In the genomic region with DNA sequence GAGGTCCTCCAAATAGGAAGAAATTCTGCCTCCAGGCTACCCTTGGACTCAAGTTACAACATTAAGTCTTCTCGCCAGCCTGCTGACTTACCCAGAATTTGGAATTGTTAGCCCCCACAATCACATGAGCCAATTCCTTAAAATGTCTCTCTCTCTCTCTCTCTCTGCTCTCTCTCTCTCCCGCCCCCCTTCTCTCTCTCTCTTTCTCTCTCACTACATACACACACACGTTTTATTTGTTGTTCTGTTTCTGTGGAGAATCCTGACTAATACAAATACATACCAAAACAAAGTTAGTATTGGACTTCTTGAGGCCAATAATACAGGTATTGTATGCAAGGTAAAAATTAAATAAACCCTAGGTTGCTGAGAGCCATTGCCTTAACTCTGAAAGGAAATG, we compare ENCODE assay signal across 1 cellular context.
TF ChIP-seq lines count a peak whose summit lies in the region.

No MANE protein-coding gene starts in this region.

TF ChIP-seq in HEK293, 187 proteins besides CTCF, POLR2A, EP300 and RAD21 (continued from another document):
- TF ChIP-seq, protein P1, sequence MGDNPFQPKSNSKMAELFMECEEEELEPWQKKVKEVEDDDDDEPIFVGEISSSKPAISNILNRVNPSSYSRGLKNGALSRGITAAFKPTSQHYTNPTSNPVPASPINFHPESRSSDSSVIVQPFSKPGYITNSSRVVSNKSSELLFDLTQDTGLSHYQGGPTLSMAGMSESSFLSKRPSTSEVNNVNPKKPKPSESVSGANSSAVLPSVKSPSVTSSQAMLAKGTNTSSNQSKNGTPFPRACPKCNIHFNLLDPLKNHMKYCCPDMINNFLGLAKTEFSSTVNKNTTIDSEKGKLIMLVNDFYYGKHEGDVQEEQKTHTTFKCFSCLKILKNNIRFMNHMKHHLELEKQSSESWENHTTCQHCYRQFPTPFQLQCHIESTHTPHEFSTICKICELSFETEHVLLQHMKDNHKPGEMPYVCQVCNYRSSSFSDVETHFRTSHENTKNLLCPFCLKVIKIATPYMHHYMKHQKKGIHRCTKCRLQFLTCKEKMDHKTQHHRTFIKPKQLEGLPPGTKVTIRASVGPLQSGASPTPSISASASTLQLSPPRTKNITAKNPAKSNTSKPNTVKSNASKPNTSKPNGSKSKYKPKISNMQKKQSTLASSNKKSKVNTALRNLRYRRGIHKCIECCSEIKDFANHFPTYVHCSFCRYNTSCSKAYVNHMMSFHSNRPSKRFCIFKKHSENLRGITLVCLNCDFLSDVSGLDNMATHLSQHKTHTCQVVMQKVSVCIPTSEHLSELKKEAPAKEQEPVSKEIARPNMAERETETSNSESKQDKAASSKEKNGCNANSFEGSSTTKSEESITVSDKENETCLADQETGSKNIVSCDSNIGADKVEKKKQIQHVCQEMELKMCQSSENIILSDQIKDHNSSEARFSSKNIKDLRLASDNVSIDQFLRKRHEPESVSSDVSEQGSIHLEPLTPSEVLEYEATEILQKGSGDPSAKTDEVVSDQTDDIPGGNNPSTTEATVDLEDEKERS (tag by site-specific recombination; IDR thresholded peaks at IDR 0.05), result no peak
- TF ChIP-seq ZNF211 (tag by site-specific recombination; IDR thresholded peaks at IDR 0.05; ENCODE audit: low read depth) (no peak), ZNF433 (tag by site-specific recombination; IDR thresholded peaks at IDR 0.05; ENCODE audit: low read depth) (no peak), ZBTB17 (tag by site-specific recombination; IDR thresholded peaks at IDR 0.05) (no peak), ZNF155 (tag by site-specific recombination; IDR thresholded peaks at IDR 0.05) (no peak), ZNF521 (tag by site-specific recombination; IDR thresholded peaks at IDR 0.05) (no peak)
- TF ChIP-seq, protein P2, sequence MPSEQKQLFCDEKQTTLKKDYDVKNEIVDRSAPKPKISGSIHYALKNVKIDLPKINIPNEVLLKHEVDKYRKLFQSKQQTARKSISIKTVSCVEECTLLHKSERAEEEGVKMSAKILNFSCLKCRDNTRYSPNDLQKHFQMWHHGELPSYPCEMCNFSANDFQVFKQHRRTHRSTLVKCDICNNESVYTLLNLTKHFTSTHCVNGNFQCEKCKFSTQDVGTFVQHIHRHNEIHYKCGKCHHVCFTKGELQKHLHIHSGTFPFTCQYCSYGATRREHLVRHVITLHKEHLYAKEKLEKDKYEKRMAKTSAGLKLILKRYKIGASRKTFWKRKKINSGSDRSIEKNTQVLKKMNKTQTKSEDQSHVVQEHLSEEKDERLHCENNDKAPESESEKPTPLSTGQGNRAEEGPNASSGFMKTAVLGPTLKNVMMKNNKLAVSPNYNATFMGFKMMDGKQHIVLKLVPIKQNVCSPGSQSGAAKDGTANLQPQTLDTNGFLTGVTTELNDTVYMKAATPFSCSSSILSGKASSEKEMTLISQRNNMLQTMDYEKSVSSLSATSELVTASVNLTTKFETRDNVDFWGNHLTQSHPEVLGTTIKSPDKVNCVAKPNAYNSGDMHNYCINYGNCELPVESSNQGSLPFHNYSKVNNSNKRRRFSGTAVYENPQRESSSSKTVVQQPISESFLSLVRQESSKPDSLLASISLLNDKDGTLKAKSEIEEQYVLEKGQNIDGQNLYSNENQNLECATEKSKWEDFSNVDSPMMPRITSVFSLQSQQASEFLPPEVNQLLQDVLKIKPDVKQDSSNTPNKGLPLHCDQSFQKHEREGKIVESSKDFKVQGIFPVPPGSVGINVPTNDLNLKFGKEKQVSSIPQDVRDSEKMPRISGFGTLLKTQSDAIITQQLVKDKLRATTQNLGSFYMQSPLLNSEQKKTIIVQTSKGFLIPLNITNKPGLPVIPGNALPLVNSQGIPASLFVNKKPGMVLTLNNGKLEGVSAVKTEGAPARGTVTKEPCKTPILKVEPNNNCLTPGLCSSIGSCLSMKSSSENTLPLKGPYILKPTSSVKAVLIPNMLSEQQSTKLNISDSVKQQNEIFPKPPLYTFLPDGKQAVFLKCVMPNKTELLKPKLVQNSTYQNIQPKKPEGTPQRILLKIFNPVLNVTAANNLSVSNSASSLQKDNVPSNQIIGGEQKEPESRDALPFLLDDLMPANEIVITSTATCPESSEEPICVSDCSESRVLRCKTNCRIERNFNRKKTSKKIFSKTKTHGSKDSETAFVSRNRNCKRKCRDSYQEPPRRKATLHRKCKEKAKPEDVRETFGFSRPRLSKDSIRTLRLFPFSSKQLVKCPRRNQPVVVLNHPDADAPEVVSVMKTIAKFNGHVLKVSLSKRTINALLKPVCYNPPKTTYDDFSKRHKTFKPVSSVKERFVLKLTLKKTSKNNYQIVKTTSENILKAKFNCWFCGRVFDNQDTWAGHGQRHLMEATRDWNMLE (tag by site-specific recombination; conservative IDR thresholded peaks at IDR 0.05; ENCODE audit: low read depth), result no peak
- TF ChIP-seq, protein P3, sequence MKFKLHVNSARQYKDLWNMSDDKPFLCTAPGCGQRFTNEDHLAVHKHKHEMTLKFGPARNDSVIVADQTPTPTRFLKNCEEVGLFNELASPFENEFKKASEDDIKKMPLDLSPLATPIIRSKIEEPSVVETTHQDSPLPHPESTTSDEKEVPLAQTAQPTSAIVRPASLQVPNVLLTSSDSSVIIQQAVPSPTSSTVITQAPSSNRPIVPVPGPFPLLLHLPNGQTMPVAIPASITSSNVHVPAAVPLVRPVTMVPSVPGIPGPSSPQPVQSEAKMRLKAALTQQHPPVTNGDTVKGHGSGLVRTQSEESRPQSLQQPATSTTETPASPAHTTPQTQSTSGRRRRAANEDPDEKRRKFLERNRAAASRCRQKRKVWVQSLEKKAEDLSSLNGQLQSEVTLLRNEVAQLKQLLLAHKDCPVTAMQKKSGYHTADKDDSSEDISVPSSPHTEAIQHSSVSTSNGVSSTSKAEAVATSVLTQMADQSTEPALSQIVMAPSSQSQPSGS (tag by site-specific recombination; IDR thresholded peaks at IDR 0.05; ENCODE audit: low read depth), result no peak
- TF ChIP-seq, protein P4, sequence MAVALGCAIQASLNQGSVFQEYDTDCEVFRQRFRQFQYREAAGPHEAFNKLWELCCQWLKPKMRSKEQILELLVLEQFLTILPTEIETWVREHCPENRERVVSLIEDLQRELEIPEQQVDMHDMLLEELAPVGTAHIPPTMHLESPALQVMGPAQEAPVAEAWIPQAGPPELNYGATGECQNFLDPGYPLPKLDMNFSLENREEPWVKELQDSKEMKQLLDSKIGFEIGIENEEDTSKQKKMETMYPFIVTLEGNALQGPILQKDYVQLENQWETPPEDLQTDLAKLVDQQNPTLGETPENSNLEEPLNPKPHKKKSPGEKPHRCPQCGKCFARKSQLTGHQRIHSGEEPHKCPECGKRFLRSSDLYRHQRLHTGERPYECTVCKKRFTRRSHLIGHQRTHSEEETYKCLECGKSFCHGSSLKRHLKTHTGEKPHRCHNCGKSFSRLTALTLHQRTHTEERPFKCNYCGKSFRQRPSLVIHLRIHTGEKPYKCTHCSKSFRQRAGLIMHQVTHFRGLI (tag by site-specific recombination; IDR thresholded peaks at IDR 0.05), result no peak
